8 cellular contexts compared by ENCODE assay signal in genomic region chr6:41560440-41561192, GRCh38. TPM values are rescaled to one million over a fixed set of nuclear protein-coding genes. Genes with fewer than 3 reads are reported as not detected.
DNase-seq lines count a peak whose midpoint lies in the region; ATAC-seq, FAIRE-seq and TF ChIP-seq lines count a peak whose summit lies in the region.

No MANE protein-coding gene starts in this region.

- peak overlapping the region; percentile 80 for H3K4me3 Mint-ChIP-seq in dendritic cell treated with granulocyte-macrophage colony-stimulating factor and Interleukin-4, amounts not matched to agents 40 ng/mL and 50 ng/mL, for 4 days

- H3K4me1 Mint-ChIP-seq in dendritic cell treated with granulocyte-macrophage colony-stimulating factor and Interleukin-4, amounts not matched to agents 40 ng/mL and 50 ng/mL, for 4 days (ENCODE audit: low read depth): peaks cover 18% of the 10 kb centered on the region

- no peak for TF ChIP-seq CTCF in mucosa of descending colon (IDR thresholded peaks at IDR 0.05)

- peak; percentile 51 for ATAC-seq in HG03196 (IDR thresholded peaks at IDR 0.05; ENCODE audit: unreplicated experiment)
- peak; percentile 78 for ATAC-seq in mucosa of descending colon

- no peaks in the 10 kb centered on the region for H3K36me3 ChIP-seq in mucosa of descending colon (ENCODE audit: low read depth)

- H3K9me3 Mint-ChIP-seq in dendritic cell treated with granulocyte-macrophage colony-stimulating factor and Interleukin-4, amounts not matched to agents 40 ng/mL and 50 ng/mL, for 4 days: no peaks in the 10 kb centered on the region

- H3K4me3 ChIP-seq in mucosa of descending colon: no peak overlapping the region

- peaks cover 28% of the 10 kb centered on the region for H3K27me3 Mint-ChIP-seq in dendritic cell treated with granulocyte-macrophage colony-stimulating factor and Interleukin-4, amounts not matched to agents 40 ng/mL and 50 ng/mL, for 4 days

- H3K4me1 ChIP-seq in mucosa of descending colon (ENCODE audit: low read depth): no peaks in the 10 kb centered on the region

- peaks cover 4% of the 10 kb centered on the region for H3K36me3 Mint-ChIP-seq in dendritic cell treated with granulocyte-macrophage colony-stimulating factor and Interleukin-4, amounts not matched to agents 40 ng/mL and 50 ng/mL, for 4 days (ENCODE audit: low read depth)

- intact Hi-C loops in dendritic cell treated with granulocyte-macrophage colony-stimulating factor and Interleukin-4, amounts not matched to agents 40 ng/mL and 50 ng/mL, for 4 days (cut with micrococcal nuclease): no loop called here
- intact Hi-C loops in mucosa of descending colon (cut with DNase I, micrococcal nuclease): no loop called here

- no peaks in the 10 kb centered on the region for H3K9me3 ChIP-seq in mucosa of descending colon

- peak; percentile 80 for FAIRE-seq in GM18507 (lab: Jason Lieb, UNC)

- peak overlapping the region; percentile 60 for H3K27ac Mint-ChIP-seq in dendritic cell treated with granulocyte-macrophage colony-stimulating factor and Interleukin-4, amounts not matched to agents 40 ng/mL and 50 ng/mL, for 4 days

- peak; percentile 64 for DNase-seq in GM18507 (ENCODE audit: extremely low spot score, insufficient read length, low read depth)
- peak; percentile 75 to 77 for DNase-seq in activated CD4-positive, alpha-beta T cell treated with anti-CD3 and anti-CD28 coated beads for 4 hours
- DNase-seq in mucosa of descending colon: peak; percentile 69 to 86 (median 74)
- DNase-seq in stimulated activated CD8-positive, alpha-beta memory T cell treated with anti-CD3 and anti-CD28 coated beads, Interleukin-7, amount 100 ng/mL, for 4 hours (ENCODE audit: low read depth in 2 of 2): peak; percentile 69 to 79
- no peak for DNase-seq in mesenteric fat pad (ENCODE audit: low spot score)
- DNase-seq in NCI-H748 treated with DMSO at 0.1 percent for 48 hours (lab: John Stamatoyannopoulos, UW): no peak

RNA-seq across cellular contexts. Expression of gene FOXP4, which starts 14.4 kb away (rescaled TPM):
- total RNA-seq in mucosa of descending colon: 10 to 100 TPM; 31.5 to 34.9 (median 33.8) TPM
- total RNA-seq in mesenteric fat pad: 21.4 TPM

Comparison
In these comparisons a context has a peak if more than half of its experiments do, and no peak if none do; other contexts are left out.
1. DNase-seq: peak in GM18507 (single experiment), activated CD4-positive, alpha-beta T cell treated with anti-CD3 and anti-CD28 coated beads for 4 hours (2 of 2), mucosa of descending colon (3 of 3) and stimulated activated CD8-positive, alpha-beta memory T cell treated with anti-CD3 and anti-CD28 coated beads, Interleukin-7, amount 100 ng/mL, for 4 hours (2 of 2); none in mesenteric fat pad (single experiment) and NCI-H748 treated with DMSO at 0.1 percent for 48 hours (single experiment).